Comparison of ENCODE assay signal across 7 cellular contexts in the genomic region with DNA sequence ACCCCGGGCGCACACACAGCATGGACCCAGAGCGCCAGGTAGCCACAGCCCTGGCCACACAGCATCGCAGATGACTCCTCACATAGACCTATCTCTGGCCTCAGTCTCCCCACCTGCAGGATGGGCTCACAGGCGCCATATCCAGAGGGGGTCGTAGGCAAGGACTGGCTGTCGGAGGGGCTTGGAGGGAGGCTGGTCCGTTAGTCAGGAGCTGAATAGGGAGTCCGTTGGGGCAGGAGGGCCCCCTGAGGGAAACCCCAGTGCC. TPM values are rescaled to one million over a fixed set of nuclear protein-coding genes. Genes with fewer than 3 reads are reported as not detected.
A peak's percentile ranks its signal among the peaks of the same experiment; 100 is the strongest.
DNase-seq lines count a peak whose midpoint lies in the region; ATAC-seq and TF ChIP-seq lines count a peak whose summit lies in the region.
"Had no signal": no experiment of that assay in that cellular context is flagged by ENCODE, and none has a peak within 500 bp of the region (broad histone marks: within the 10 kb centered on the region; RNA-seq: fewer than 3 reads in every experiment).

No MANE protein-coding gene starts in this region.

- ATAC-seq in HG03025 (IDR thresholded peaks at IDR 0.05; ENCODE audit: low FRiP score, unreplicated experiment) (no peak), HG02642 (IDR thresholded peaks at IDR 0.05; ENCODE audit: poor library complexity, unreplicated experiment) (no peak)

- peaks cover 6% of the 10 kb centered on the region for H4K20me1 ChIP-seq in neural cell (ENCODE audit: insufficient read depth)

- TF ChIP-seq EP300 in neural cell (conservative IDR thresholded peaks at IDR 0.05; ENCODE audit: poor library complexity, severe bottlenecking): no peak

- in situ Hi-C loops in brain microvascular endothelial cell (cut with HindIII; ENCODE audit: low pct_ligation_motif_present, low sequenced_read_pairs): no loop called here

- H3K27ac ChIP-seq in C4-2B: peak overlapping the region; percentile 98
- peak overlapping the region; percentile 65 for H3K27ac ChIP-seq in brain microvascular endothelial cell
- no peak overlapping the region for H3K27ac ChIP-seq in neural cell (ENCODE audit: low read length)

- no peak for TF ChIP-seq CTCF in C4-2B (conservative IDR thresholded peaks at IDR 0.05)
- no peak for TF ChIP-seq CTCF in brain microvascular endothelial cell (IDR thresholded peaks at IDR 0.05; ENCODE audit: low read depth, low read length, missing control alignments)
- TF ChIP-seq CTCF in neural cell (IDR thresholded peaks at IDR 0.05; ENCODE audit: poor library complexity, severe bottlenecking): no peak

- H3K27me3 ChIP-seq in brain microvascular endothelial cell (replicated peaks) (no peaks in the 10 kb centered on the region), neural cell (ENCODE audit: insufficient read depth, low read depth, low read length) (no peaks in the 10 kb centered on the region)

- H3K79me2 ChIP-seq in neural cell (replicated peaks; ENCODE audit: insufficient read depth, low read length): peaks cover 59% of the 10 kb centered on the region

- H3K4me3 ChIP-seq in brain microvascular endothelial cell (ENCODE audit: low read depth, low read length) (peak overlapping the region; percentile 79), neural cell (ENCODE audit: low read length) (peak overlapping the region; percentile 94)

- H3K9ac ChIP-seq in neural cell (ENCODE audit: low read length): peak overlapping the region; percentile 94

- no peak for DNase-seq in brain microvascular endothelial cell
- no peak for DNase-seq in DMS 273 (lab: John Stamatoyannopoulos, UW; ENCODE audit: unreplicated experiment)
- DNase-seq: activated CD4-positive, alpha-beta T cell treated with anti-CD3 and anti-CD28 coated beads, Interleukin-2, amount 50 U/mL, for 1 hour had no signal

- no peaks in the 10 kb centered on the region for H3K9me3 ChIP-seq in neural cell (ENCODE audit: low read length)

- TF ChIP-seq RAD21 in neural cell (conservative IDR thresholded peaks at IDR 0.05): no peak

- H3F3A ChIP-seq in neural cell (ENCODE audit: insufficient read depth, low read length, poor library complexity, severe bottlenecking): no peaks in the 10 kb centered on the region

- H2AFZ ChIP-seq in neural cell (ENCODE audit: low read depth, low read length): no peak overlapping the region

- H3K36me3 ChIP-seq in brain microvascular endothelial cell (replicated peaks) (peaks cover 3% of the 10 kb centered on the region), neural cell (ENCODE audit: insufficient read depth, low read length) (no peaks in the 10 kb centered on the region)

- no peaks in the 10 kb centered on the region for H3K9me2 ChIP-seq in neural cell (ENCODE audit: insufficient read depth, low read length)

- H3K4me2 ChIP-seq in neural cell (ENCODE audit: low read length): peak overlapping the region; percentile 86

TF ChIP-seq in neural cell, 6 proteins besides CTCF, POLR2A, EP300 and RAD21:
- TF ChIP-seq SMC3 (conservative IDR thresholded peaks at IDR 0.05; ENCODE audit: poor library complexity): no peak

RNA-seq across cellular contexts. Expression of gene PLXNB2, which starts 2.1 kb away (rescaled TPM):
- polyA plus RNA-seq in neural cell: 38.6 and 57.4 TPM in 2 replicates
- 61.9 and 76.2 TPM in 2 replicates for polyA minus RNA-seq in neural cell

RNA-seq across cellular contexts. Expression of gene DENND6B, which starts 21.5 kb away (rescaled TPM):
- 51.0 and 58.9 TPM in 2 replicates for polyA plus RNA-seq in neural cell
- 29.5 and 34.6 TPM in 2 replicates for polyA minus RNA-seq in neural cell

RNA-seq across cellular contexts. Expression of gene MAPK11, which starts 35.1 kb away (rescaled TPM):
- polyA plus RNA-seq in neural cell: 36.3 and 55.0 TPM in 2 replicates
- polyA minus RNA-seq in neural cell: 11.2 and 15.3 TPM in 2 replicates

RNA-seq across cellular contexts. Expression of gene PPP6R2, which starts 37.8 kb away (rescaled TPM):
- polyA plus RNA-seq in neural cell: 84.6 and 85.4 TPM in 2 replicates
- polyA minus RNA-seq in neural cell: 77.0 and 86.7 TPM in 2 replicates

RNA-seq across cellular contexts. Expression of gene MAPK12, which starts 43.8 kb away (rescaled TPM):
- polyA plus RNA-seq in neural cell: 36.7 and 53.3 TPM in 2 replicates
- polyA minus RNA-seq in neural cell: 24.3 and 25.1 TPM in 2 replicates
